Comparison of ENCODE assay signal across 1 cellular context in the genomic region with DNA sequence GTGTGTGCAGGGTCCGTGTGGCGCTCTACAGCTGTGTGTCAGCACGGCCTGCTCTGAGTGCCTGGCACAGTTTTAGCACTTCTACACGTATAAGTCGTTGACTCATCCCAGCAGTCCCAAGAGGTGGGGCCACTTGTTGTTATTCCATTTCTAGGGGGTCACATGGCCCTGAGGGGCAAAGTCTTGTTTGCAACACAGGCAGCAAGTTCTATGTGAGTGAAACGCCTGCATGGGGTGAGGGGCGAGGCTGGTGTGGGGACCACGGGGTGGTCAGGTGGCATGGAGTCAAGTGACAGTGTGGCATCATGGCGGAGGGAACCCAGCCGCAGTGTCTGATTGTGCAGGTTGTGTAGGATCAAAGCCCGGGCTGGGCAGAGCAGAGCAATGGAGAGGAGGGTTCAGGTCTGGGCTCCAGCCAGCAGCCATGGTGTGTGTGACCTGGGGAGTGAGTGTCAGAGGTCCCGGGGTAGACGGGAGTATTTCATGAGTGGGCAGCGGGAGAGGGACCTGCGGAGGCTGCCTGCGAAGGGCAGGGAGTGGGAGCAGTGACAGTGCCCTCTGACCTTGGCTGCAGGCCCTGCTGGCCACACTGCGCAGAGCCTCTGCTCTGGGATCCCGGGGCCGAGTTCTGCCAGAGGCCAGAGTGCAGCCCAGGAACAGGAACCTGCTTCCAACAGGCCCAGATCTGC.
TF ChIP-seq lines count a peak whose summit lies in the region.

No MANE protein-coding gene starts in this region.

TF ChIP-seq in HepG2, 621 proteins besides CTCF, POLR2A, EP300 and RAD21 (continued from another document and continues in another):
- TF ChIP-seq ZNF782 (CRISPR knock-in tag; IDR thresholded peaks at IDR 0.05; ENCODE audit: borderline replicate concordance) (0 out of 2 replicates have a peak, but pooled peaks have one; percentile 34), NCOA2 (CRISPR knock-in tag; IDR thresholded peaks at IDR 0.05) (peak; percentile 72), REPIN1 (CRISPR knock-in tag; IDR thresholded peaks at IDR 0.05; ENCODE audit: borderline replicate concordance, low read depth) (peak; percentile 41; the same call in 1 of the 2 replicates), ZNF350 (CRISPR knock-in tag; IDR thresholded peaks at IDR 0.05; ENCODE audit: borderline replicate concordance, low read depth) (peak; percentile 14; the same call in 1 of the 2 replicates), ZNF333 (CRISPR knock-in tag; IDR thresholded peaks at IDR 0.05; ENCODE audit: borderline replicate concordance) (peak; percentile 56; the same call in 1 of the 2 replicates), PRMT3 (CRISPR knock-in tag; IDR thresholded peaks at IDR 0.05; ENCODE audit: borderline replicate concordance, low read depth) (no peak; the same call in 1 of the 2 replicates), ZUFSP (CRISPR knock-in tag; IDR thresholded peaks at IDR 0.05; ENCODE audit: borderline replicate concordance) (no peak), FOXK2 (IDR thresholded peaks at IDR 0.05) (peak; percentile 97), NFRKB (IDR thresholded peaks at IDR 0.05) (peak; percentile 49; the same call in 1 of the 2 replicates), CREB1 (IDR thresholded peaks at IDR 0.05) (peak; percentile 59; the same call in 1 of the 2 replicates), CREB1 (CRISPR knock-in tag; IDR thresholded peaks at IDR 0.05) (no peak), ZMAT5 (CRISPR knock-in tag; IDR thresholded peaks at IDR 0.05; ENCODE audit: borderline replicate concordance, low read depth) (no peak), ZBTB42 (CRISPR knock-in tag; IDR thresholded peaks at IDR 0.05) (peak; percentile 54; the same call in 1 of the 2 replicates), SAP130 (CRISPR knock-in tag; IDR thresholded peaks at IDR 0.05; ENCODE audit: low read depth) (peak; percentile 96), ASH2L (IDR thresholded peaks at IDR 0.05; ENCODE audit: insufficient read length, low read depth, low read length) (peak; percentile 83), ARNTL (CRISPR knock-in tag; IDR thresholded peaks at IDR 0.05) (peak; percentile 95), SIX1 (CRISPR knock-in tag; IDR thresholded peaks at IDR 0.05; ENCODE audit: borderline replicate concordance) (peak; percentile 63; the same call in 1 of the 2 replicates), SIN3A (IDR thresholded peaks at IDR 0.05; ENCODE audit: borderline replicate concordance, low read depth, low read length) (peak; percentile 80; the same call in 1 of the 2 replicates), ZNF121 (CRISPR knock-in tag; IDR thresholded peaks at IDR 0.05) (0 out of 2 replicates have a peak, but pooled peaks have one; percentile 27), SKI (IDR thresholded peaks at IDR 0.05; ENCODE audit: partially characterized antibody) (peak; percentile 22), ZNF792 (CRISPR knock-in tag; IDR thresholded peaks at IDR 0.05) (peak; percentile 36), ELF3 (CRISPR knock-in tag; IDR thresholded peaks at IDR 0.05) (peak; percentile 56; the same call in 1 of the 2 replicates), ZNF564 (CRISPR knock-in tag; IDR thresholded peaks at IDR 0.05) (0 out of 2 replicates have a peak, but pooled peaks have one; percentile 55)
- TF ChIP-seq, protein P1, sequence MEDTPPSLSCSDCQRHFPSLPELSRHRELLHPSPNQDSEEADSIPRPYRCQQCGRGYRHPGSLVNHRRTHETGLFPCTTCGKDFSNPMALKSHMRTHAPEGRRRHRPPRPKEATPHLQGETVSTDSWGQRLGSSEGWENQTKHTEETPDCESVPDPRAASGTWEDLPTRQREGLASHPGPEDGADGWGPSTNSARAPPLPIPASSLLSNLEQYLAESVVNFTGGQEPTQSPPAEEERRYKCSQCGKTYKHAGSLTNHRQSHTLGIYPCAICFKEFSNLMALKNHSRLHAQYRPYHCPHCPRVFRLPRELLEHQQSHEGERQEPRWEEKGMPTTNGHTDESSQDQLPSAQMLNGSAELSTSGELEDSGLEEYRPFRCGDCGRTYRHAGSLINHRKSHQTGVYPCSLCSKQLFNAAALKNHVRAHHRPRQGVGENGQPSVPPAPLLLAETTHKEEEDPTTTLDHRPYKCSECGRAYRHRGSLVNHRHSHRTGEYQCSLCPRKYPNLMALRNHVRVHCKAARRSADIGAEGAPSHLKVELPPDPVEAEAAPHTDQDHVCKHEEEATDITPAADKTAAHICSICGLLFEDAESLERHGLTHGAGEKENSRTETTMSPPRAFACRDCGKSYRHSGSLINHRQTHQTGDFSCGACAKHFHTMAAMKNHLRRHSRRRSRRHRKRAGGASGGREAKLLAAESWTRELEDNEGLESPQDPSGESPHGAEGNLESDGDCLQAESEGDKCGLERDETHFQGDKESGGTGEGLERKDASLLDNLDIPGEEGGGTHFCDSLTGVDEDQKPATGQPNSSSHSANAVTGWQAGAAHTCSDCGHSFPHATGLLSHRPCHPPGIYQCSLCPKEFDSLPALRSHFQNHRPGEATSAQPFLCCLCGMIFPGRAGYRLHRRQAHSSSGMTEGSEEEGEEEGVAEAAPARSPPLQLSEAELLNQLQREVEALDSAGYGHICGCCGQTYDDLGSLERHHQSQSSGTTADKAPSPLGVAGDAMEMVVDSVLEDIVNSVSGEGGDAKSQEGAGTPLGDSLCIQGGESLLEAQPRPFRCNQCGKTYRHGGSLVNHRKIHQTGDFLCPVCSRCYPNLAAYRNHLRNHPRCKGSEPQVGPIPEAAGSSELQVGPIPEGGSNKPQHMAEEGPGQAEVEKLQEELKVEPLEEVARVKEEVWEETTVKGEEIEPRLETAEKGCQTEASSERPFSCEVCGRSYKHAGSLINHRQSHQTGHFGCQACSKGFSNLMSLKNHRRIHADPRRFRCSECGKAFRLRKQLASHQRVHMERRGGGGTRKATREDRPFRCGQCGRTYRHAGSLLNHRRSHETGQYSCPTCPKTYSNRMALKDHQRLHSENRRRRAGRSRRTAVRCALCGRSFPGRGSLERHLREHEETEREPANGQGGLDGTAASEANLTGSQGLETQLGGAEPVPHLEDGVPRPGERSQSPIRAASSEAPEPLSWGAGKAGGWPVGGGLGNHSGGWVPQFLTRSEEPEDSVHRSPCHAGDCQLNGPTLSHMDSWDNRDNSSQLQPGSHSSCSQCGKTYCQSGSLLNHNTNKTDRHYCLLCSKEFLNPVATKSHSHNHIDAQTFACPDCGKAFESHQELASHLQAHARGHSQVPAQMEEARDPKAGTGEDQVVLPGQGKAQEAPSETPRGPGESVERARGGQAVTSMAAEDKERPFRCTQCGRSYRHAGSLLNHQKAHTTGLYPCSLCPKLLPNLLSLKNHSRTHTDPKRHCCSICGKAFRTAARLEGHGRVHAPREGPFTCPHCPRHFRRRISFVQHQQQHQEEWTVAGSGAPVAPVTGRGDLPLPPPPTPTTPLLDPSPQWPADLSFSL (CRISPR knock-in tag; IDR thresholded peaks at IDR 0.05): peak; percentile 37; the same call in 1 of the 2 replicates
- TF ChIP-seq, protein P2, sequence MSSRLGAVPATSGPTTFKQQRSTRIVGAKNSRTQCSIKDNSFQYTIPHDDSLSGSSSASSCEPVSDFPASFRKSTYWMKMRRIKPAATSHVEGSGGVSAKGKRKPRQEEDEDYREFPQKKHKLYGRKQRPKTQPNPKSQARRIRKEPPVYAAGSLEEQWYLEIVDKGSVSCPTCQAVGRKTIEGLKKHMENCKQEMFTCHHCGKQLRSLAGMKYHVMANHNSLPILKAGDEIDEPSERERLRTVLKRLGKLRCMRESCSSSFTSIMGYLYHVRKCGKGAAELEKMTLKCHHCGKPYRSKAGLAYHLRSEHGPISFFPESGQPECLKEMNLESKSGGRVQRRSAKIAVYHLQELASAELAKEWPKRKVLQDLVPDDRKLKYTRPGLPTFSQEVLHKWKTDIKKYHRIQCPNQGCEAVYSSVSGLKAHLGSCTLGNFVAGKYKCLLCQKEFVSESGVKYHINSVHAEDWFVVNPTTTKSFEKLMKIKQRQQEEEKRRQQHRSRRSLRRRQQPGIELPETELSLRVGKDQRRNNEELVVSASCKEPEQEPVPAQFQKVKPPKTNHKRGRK (CRISPR knock-in tag; IDR thresholded peaks at IDR 0.05): peak; percentile 8; the same call in 1 of the 2 replicates
- TF ChIP-seq, protein P3, sequence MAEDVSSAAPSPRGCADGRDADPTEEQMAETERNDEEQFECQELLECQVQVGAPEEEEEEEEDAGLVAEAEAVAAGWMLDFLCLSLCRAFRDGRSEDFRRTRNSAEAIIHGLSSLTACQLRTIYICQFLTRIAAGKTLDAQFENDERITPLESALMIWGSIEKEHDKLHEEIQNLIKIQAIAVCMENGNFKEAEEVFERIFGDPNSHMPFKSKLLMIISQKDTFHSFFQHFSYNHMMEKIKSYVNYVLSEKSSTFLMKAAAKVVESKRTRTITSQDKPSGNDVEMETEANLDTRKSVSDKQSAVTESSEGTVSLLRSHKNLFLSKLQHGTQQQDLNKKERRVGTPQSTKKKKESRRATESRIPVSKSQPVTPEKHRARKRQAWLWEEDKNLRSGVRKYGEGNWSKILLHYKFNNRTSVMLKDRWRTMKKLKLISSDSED (CRISPR knock-in tag; IDR thresholded peaks at IDR 0.05): 0 out of 2 replicates have a peak, but pooled peaks have one; percentile 10
- TF ChIP-seq, protein P4, sequence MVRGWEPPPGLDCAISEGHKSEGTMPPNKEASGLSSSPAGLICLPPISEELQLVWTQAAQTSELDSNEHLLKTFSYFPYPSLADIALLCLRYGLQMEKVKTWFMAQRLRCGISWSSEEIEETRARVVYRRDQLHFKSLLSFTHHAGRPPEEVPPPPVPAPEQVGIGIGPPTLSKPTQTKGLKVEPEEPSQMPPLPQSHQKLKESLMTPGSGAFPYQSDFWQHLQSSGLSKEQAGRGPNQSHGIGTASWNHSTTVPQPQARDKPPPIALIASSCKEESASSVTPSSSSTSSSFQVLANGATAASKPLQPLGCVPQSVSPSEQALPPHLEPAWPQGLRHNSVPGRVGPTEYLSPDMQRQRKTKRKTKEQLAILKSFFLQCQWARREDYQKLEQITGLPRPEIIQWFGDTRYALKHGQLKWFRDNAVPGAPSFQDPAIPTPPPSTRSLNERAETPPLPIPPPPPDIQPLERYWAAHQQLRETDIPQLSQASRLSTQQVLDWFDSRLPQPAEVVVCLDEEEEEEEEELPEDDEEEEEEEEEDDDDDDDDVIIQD (CRISPR knock-in tag; IDR thresholded peaks at IDR 0.05; ENCODE audit: low read depth): peak; percentile 21; the same call in 1 of the 2 replicates
- TF ChIP-seq, protein P5, sequence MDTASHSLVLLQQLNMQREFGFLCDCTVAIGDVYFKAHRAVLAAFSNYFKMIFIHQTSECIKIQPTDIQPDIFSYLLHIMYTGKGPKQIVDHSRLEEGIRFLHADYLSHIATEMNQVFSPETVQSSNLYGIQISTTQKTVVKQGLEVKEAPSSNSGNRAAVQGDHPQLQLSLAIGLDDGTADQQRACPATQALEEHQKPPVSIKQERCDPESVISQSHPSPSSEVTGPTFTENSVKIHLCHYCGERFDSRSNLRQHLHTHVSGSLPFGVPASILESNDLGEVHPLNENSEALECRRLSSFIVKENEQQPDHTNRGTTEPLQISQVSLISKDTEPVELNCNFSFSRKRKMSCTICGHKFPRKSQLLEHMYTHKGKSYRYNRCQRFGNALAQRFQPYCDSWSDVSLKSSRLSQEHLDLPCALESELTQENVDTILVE (CRISPR knock-in tag; IDR thresholded peaks at IDR 0.05): peak; percentile 67; the same call in 1 of the 2 replicates
